ENCODE assay signal across 1 cellular context in the genomic region with DNA sequence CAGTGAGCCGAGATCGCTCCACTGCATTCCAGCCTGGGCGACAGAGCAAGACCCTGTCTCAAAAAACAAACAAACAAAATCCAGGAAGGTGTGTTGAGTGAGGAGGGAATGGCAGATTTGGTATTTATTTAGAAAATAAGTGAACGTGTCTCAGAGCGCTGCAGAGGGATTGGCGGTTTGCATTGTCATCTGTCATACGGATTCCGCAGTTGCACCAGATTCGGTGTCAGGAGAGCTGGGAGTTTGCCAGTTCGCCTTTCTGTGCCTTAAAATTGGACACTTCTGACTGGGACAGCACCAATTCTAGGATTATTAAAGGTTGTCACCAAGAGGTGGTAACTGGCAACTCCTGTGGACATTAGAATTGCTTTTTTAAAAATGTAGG.
TF ChIP-seq lines count a peak whose summit lies in the region.

No MANE protein-coding gene starts in this region.

TF ChIP-seq in GM12878, 131 proteins besides CTCF, POLR2A, EP300 and RAD21:
- TF ChIP-seq, protein P1, sequence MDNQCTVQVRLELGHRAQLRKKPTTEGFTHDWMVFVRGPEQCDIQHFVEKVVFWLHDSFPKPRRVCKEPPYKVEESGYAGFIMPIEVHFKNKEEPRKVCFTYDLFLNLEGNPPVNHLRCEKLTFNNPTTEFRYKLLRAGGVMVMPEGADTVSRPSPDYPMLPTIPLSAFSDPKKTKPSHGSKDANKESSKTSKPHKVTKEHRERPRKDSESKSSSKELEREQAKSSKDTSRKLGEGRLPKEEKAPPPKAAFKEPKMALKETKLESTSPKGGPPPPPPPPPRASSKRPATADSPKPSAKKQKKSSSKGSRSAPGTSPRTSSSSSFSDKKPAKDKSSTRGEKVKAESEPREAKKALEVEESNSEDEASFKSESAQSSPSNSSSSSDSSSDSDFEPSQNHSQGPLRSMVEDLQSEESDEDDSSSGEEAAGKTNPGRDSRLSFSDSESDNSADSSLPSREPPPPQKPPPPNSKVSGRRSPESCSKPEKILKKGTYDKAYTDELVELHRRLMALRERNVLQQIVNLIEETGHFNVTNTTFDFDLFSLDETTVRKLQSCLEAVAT (IDR thresholded peaks at IDR 0.05) = peak; percentile 92
- TF ChIP-seq, protein P2, sequence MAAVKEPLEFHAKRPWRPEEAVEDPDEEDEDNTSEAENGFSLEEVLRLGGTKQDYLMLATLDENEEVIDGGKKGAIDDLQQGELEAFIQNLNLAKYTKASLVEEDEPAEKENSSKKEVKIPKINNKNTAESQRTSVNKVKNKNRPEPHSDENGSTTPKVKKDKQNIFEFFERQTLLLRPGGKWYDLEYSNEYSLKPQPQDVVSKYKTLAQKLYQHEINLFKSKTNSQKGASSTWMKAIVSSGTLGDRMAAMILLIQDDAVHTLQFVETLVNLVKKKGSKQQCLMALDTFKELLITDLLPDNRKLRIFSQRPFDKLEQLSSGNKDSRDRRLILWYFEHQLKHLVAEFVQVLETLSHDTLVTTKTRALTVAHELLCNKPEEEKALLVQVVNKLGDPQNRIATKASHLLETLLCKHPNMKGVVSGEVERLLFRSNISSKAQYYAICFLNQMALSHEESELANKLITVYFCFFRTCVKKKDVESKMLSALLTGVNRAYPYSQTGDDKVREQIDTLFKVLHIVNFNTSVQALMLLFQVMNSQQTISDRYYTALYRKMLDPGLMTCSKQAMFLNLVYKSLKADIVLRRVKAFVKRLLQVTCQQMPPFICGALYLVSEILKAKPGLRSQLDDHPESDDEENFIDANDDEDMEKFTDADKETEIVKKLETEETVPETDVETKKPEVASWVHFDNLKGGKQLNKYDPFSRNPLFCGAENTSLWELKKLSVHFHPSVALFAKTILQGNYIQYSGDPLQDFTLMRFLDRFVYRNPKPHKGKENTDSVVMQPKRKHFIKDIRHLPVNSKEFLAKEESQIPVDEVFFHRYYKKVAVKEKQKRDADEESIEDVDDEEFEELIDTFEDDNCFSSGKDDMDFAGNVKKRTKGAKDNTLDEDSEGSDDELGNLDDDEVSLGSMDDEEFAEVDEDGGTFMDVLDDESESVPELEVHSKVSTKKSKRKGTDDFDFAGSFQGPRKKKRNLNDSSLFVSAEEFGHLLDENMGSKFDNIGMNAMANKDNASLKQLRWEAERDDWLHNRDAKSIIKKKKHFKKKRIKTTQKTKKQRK (IDR thresholded peaks at IDR 0.05; ENCODE audit: low read depth, low read length) = no peak
- TF ChIP-seq SMC3 (IDR thresholded peaks at IDR 0.05; ENCODE audit: borderline replicate concordance, low read length) (no peak), TARDBP (IDR thresholded peaks at IDR 0.05; ENCODE audit: borderline replicate concordance) (no peak)
